1 cellular context compared by ENCODE assay signal in the genomic region with DNA sequence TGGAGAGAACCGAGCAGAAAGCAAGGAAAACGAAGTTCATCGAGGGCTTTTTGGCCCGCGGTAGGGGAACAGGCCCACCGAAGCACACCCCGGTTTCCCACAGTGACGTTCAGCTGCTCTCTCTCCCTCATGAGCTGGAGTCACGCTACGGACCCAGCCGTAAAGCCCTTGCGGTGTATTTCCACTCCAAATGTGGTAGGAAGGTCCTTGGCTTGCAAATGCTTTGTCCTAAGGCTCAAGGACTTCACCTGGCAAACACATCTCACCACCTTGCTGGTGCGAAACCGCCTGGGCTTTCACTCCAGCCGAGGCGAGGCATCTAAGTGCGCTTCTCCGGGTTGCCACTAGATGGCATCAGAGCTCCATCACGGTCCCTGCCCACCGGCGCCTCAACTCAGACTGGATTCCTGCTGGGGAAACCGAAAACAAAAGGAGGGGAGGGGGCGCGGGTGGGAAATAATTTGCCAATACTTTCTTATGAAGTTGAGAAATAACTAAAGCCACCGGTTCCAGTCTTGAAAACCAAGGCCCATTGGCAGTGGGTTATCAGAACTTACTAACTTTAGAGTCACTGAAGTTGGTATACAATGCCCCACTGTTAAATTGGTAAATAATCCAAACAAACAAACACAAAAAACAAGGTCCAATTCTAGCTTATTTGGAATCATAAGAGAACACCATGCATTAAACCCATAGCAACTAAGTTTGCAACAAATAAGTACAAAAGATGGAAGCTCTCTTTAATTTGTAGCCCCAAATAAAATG.
TF ChIP-seq lines count a peak whose summit lies in the region.

No MANE protein-coding gene starts in this region.

TF ChIP-seq in HepG2, 621 proteins besides CTCF, POLR2A, EP300 and RAD21 (continued from another document and continues in another):
- TF ChIP-seq ARNTL (CRISPR knock-in tag; IDR thresholded peaks at IDR 0.05) = no peak
- TF ChIP-seq, protein P1, sequence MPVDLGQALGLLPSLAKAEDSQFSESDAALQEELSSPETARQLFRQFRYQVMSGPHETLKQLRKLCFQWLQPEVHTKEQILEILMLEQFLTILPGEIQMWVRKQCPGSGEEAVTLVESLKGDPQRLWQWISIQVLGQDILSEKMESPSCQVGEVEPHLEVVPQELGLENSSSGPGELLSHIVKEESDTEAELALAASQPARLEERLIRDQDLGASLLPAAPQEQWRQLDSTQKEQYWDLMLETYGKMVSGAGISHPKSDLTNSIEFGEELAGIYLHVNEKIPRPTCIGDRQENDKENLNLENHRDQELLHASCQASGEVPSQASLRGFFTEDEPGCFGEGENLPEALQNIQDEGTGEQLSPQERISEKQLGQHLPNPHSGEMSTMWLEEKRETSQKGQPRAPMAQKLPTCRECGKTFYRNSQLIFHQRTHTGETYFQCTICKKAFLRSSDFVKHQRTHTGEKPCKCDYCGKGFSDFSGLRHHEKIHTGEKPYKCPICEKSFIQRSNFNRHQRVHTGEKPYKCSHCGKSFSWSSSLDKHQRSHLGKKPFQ (CRISPR knock-in tag; IDR thresholded peaks at IDR 0.05; ENCODE audit: insufficient replicate concordance) = no peak
- TF ChIP-seq ZNF274 (CRISPR knock-in tag; IDR thresholded peaks at IDR 0.05) = peak; percentile 49; the same call in 1 of the 2 replicates
- TF ChIP-seq MAZ (IDR thresholded peaks at IDR 0.05; ENCODE audit: borderline replicate concordance, low read depth, low read length) = no peak
- 0 out of 2 replicates have a peak, but pooled peaks have one; percentile 29 for TF ChIP-seq MAZ (CRISPR knock-in tag; IDR thresholded peaks at IDR 0.05; ENCODE audit: low read depth)
- TF ChIP-seq U2AF2 (IDR thresholded peaks at IDR 0.05; ENCODE audit: low read depth, low read length) = no peak
- TF ChIP-seq TSC22D2 (CRISPR knock-in tag; IDR thresholded peaks at IDR 0.05; ENCODE audit: borderline replicate concordance) = 0 out of 2 replicates have a peak, but pooled peaks have one; percentile 51
- 0 out of 2 replicates have a peak, but pooled peaks have one; percentile 57 for TF ChIP-seq ERF (CRISPR knock-in tag; IDR thresholded peaks at IDR 0.05)
- TF ChIP-seq, protein P2, sequence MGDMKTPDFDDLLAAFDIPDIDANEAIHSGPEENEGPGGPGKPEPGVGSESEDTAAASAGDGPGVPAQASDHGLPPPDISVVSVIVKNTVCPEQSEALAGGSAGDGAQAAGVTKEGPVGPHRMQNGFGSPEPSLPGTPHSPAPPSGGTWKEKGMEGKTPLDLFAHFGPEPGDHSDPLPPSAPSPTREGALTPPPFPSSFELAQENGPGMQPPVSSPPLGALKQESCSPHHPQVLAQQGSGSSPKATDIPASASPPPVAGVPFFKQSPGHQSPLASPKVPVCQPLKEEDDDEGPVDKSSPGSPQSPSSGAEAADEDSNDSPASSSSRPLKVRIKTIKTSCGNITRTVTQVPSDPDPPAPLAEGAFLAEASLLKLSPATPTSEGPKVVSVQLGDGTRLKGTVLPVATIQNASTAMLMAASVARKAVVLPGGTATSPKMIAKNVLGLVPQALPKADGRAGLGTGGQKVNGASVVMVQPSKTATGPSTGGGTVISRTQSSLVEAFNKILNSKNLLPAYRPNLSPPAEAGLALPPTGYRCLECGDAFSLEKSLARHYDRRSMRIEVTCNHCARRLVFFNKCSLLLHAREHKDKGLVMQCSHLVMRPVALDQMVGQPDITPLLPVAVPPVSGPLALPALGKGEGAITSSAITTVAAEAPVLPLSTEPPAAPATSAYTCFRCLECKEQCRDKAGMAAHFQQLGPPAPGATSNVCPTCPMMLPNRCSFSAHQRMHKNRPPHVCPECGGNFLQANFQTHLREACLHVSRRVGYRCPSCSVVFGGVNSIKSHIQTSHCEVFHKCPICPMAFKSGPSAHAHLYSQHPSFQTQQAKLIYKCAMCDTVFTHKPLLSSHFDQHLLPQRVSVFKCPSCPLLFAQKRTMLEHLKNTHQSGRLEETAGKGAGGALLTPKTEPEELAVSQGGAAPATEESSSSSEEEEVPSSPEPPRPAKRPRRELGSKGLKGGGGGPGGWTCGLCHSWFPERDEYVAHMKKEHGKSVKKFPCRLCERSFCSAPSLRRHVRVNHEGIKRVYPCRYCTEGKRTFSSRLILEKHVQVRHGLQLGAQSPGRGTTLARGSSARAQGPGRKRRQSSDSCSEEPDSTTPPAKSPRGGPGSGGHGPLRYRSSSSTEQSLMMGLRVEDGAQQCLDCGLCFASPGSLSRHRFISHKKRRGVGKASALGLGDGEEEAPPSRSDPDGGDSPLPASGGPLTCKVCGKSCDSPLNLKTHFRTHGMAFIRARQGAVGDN (CRISPR knock-in tag; IDR thresholded peaks at IDR 0.05) = peak; percentile 45
- 0 out of 2 replicates have a peak, but pooled peaks have one; percentile 33 for TF ChIP-seq RELA (CRISPR knock-in tag; IDR thresholded peaks at IDR 0.05)
- TF ChIP-seq ZNF547 (CRISPR knock-in tag; IDR thresholded peaks at IDR 0.05) = 0 out of 2 replicates have a peak, but pooled peaks have one; percentile 50
- peak; percentile 62; the same call in 1 of the 2 replicates for TF ChIP-seq KDM2A (CRISPR knock-in tag; IDR thresholded peaks at IDR 0.05; ENCODE audit: borderline replicate concordance, low read depth)
- no peak for TF ChIP-seq ZBTB3 (CRISPR knock-in tag; IDR thresholded peaks at IDR 0.05; ENCODE audit: borderline replicate concordance, low read depth)
- no peak for TF ChIP-seq DNMT1 (CRISPR knock-in tag; IDR thresholded peaks at IDR 0.05)
- peak; percentile 75 for TF ChIP-seq XRCC5 (optimal IDR thresholded peaks at IDR 0.05; ENCODE audit: low read length)
- peak; percentile 99 for TF ChIP-seq STAG1 (CRISPR knock-in tag; IDR thresholded peaks at IDR 0.05)
- no peak for TF ChIP-seq ZNF792 (CRISPR knock-in tag; IDR thresholded peaks at IDR 0.05)
- no peak for TF ChIP-seq KLF11 (CRISPR knock-in tag; IDR thresholded peaks at IDR 0.05)
- TF ChIP-seq, protein P3, sequence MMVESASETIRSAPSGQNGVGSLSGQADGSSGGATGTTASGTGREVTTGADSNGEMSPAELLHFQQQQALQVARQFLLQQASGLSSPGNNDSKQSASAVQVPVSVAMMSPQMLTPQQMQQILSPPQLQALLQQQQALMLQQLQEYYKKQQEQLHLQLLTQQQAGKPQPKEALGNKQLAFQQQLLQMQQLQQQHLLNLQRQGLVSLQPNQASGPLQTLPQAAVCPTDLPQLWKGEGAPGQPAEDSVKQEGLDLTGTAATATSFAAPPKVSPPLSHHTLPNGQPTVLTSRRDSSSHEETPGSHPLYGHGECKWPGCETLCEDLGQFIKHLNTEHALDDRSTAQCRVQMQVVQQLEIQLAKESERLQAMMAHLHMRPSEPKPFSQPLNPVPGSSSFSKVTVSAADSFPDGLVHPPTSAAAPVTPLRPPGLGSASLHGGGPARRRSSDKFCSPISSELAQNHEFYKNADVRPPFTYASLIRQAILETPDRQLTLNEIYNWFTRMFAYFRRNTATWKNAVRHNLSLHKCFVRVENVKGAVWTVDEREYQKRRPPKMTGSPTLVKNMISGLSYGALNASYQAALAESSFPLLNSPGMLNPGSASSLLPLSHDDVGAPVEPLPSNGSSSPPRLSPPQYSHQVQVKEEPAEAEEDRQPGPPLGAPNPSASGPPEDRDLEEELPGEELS (CRISPR knock-in tag; IDR thresholded peaks at IDR 0.05) = peak; percentile 28; the same call in 1 of the 2 replicates
- TF ChIP-seq, protein P4, sequence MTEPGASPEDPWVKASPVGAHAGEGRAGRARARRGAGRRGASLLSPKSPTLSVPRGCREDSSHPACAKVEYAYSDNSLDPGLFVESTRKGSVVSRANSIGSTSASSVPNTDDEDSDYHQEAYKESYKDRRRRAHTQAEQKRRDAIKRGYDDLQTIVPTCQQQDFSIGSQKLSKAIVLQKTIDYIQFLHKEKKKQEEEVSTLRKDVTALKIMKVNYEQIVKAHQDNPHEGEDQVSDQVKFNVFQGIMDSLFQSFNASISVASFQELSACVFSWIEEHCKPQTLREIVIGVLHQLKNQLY (CRISPR knock-in tag; IDR thresholded peaks at IDR 0.05) = no peak
- peak; percentile 47 for TF ChIP-seq IKZF4 (CRISPR knock-in tag; IDR thresholded peaks at IDR 0.05; ENCODE audit: borderline replicate concordance, low read depth, not compliant biosample characterization)
- TF ChIP-seq, protein P5, sequence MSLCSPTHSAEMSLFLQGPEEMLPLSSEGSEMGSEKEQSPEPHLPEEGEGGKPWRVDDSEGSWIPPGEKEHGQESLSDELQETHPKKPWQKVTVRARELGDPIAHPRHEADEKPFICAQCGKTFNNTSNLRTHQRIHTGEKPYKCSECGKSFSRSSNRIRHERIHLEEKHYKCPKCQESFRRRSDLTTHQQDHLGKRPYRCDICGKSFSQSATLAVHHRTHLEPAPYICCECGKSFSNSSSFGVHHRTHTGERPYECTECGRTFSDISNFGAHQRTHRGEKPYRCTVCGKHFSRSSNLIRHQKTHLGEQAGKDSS (CRISPR knock-in tag; IDR thresholded peaks at IDR 0.05; ENCODE audit: borderline replicate concordance, low read depth) = peak; percentile 71; the same call in 1 of the 2 replicates
- TF ChIP-seq, protein P6, sequence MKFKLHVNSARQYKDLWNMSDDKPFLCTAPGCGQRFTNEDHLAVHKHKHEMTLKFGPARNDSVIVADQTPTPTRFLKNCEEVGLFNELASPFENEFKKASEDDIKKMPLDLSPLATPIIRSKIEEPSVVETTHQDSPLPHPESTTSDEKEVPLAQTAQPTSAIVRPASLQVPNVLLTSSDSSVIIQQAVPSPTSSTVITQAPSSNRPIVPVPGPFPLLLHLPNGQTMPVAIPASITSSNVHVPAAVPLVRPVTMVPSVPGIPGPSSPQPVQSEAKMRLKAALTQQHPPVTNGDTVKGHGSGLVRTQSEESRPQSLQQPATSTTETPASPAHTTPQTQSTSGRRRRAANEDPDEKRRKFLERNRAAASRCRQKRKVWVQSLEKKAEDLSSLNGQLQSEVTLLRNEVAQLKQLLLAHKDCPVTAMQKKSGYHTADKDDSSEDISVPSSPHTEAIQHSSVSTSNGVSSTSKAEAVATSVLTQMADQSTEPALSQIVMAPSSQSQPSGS (CRISPR knock-in tag; IDR thresholded peaks at IDR 0.05) = peak; percentile 17; the same call in 1 of the 2 replicates
- no peak for TF ChIP-seq HNRNPK (IDR thresholded peaks at IDR 0.05; ENCODE audit: low read depth, low read length, poor library complexity, severe bottlenecking)
- TF ChIP-seq SALL1 (CRISPR knock-in tag; IDR thresholded peaks at IDR 0.05) = peak; percentile 68; the same call in 1 of the 2 replicates
- TF ChIP-seq PCBP2 (optimal IDR thresholded peaks at IDR 0.05; ENCODE audit: low read depth, low read length, poor library complexity, severe bottlenecking) = no peak
- 0 out of 4 replicates have a peak, but pooled peaks of 1 of the 2 experiments have one; percentile 32 for TF ChIP-seq KLF16 (CRISPR knock-in tag; IDR thresholded peaks at IDR 0.05)
- TF ChIP-seq, protein P7, sequence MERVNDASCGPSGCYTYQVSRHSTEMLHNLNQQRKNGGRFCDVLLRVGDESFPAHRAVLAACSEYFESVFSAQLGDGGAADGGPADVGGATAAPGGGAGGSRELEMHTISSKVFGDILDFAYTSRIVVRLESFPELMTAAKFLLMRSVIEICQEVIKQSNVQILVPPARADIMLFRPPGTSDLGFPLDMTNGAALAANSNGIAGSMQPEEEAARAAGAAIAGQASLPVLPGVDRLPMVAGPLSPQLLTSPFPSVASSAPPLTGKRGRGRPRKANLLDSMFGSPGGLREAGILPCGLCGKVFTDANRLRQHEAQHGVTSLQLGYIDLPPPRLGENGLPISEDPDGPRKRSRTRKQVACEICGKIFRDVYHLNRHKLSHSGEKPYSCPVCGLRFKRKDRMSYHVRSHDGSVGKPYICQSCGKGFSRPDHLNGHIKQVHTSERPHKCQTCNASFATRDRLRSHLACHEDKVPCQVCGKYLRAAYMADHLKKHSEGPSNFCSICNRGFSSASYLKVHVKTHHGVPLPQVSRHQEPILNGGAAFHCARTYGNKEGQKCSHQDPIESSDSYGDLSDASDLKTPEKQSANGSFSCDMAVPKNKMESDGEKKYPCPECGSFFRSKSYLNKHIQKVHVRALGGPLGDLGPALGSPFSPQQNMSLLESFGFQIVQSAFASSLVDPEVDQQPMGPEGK (CRISPR knock-in tag; IDR thresholded peaks at IDR 0.05) = peak; percentile 57; the same call in 1 of the 2 replicates
- TF ChIP-seq HDAC6 (IDR thresholded peaks at IDR 0.05; ENCODE audit: low read depth, low read length) = no peak
- no peak for TF ChIP-seq NCOA2 (CRISPR knock-in tag; IDR thresholded peaks at IDR 0.05)
- TF ChIP-seq, protein P8, sequence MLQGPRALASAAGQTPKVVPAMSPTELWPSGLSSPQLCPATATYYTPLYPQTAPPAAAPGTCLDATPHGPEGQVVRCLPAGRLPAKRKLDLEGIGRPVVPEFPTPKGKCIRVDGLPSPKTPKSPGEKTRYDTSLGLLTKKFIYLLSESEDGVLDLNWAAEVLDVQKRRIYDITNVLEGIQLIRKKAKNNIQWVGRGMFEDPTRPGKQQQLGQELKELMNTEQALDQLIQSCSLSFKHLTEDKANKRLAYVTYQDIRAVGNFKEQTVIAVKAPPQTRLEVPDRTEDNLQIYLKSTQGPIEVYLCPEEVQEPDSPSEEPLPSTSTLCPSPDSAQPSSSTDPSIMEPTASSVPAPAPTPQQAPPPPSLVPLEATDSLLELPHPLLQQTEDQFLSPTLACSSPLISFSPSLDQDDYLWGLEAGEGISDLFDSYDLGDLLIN (CRISPR knock-in tag; IDR thresholded peaks at IDR 0.05; ENCODE audit: borderline replicate concordance) = no peak
- TF ChIP-seq, protein P9, sequence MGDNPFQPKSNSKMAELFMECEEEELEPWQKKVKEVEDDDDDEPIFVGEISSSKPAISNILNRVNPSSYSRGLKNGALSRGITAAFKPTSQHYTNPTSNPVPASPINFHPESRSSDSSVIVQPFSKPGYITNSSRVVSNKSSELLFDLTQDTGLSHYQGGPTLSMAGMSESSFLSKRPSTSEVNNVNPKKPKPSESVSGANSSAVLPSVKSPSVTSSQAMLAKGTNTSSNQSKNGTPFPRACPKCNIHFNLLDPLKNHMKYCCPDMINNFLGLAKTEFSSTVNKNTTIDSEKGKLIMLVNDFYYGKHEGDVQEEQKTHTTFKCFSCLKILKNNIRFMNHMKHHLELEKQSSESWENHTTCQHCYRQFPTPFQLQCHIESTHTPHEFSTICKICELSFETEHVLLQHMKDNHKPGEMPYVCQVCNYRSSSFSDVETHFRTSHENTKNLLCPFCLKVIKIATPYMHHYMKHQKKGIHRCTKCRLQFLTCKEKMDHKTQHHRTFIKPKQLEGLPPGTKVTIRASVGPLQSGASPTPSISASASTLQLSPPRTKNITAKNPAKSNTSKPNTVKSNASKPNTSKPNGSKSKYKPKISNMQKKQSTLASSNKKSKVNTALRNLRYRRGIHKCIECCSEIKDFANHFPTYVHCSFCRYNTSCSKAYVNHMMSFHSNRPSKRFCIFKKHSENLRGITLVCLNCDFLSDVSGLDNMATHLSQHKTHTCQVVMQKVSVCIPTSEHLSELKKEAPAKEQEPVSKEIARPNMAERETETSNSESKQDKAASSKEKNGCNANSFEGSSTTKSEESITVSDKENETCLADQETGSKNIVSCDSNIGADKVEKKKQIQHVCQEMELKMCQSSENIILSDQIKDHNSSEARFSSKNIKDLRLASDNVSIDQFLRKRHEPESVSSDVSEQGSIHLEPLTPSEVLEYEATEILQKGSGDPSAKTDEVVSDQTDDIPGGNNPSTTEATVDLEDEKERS (CRISPR knock-in tag; IDR thresholded peaks at IDR 0.05) = no peak
- peak; percentile 21; the same call in 1 of the 2 replicates for TF ChIP-seq ZFY (CRISPR knock-in tag; IDR thresholded peaks at IDR 0.05)
- TF ChIP-seq BCL6 (CRISPR knock-in tag; IDR thresholded peaks at IDR 0.05) = 0 out of 2 replicates have a peak, but pooled peaks have one; percentile 10
- 0 out of 2 replicates have a peak, but pooled peaks have one; percentile 52 for TF ChIP-seq ZNF383 (CRISPR knock-in tag; IDR thresholded peaks at IDR 0.05; ENCODE audit: borderline replicate concordance)
